In genomic region chr11:63212742-63213141, GRCh38 we compare ENCODE assay signal across 9 cellular contexts. TPM values are rescaled to one million over a fixed set of nuclear protein-coding genes. Genes with fewer than 3 reads are reported as not detected.
DNase-seq lines count a peak whose midpoint lies in the region; ATAC-seq, FAIRE-seq and TF ChIP-seq lines count a peak whose summit lies in the region.
"Had no signal": no experiment of that assay in that cellular context is flagged by ENCODE, and none has a peak within 500 bp of the region (broad histone marks: within the 10 kb centered on the region; RNA-seq: fewer than 3 reads in every experiment).

No MANE protein-coding gene starts in this region.

- in situ Hi-C loops in HepG2 (cut with HindIII; ENCODE audit: extremely low pct_ligation_motif_present, low pct_unique_long_range_greater_than_20kb): loop anchor here (25.0 kb wide), 2 partner anchors 175 to 300 kb away; partner anchors contain the start of gene CHRM1

- no peak overlapping the region for H3K4me3 ChIP-seq in HepG2 (replicated peaks in 1 of 3; ENCODE audit: insufficient read depth in 1 of 3, low read depth in 2 of 3, low read length in 3 of 3)

- no peaks in the 10 kb centered on the region for H4K20me1 ChIP-seq in HepG2 (ENCODE audit: insufficient read depth, low read length)

- no peak overlapping the region for H3K4me2 ChIP-seq in HepG2 (ENCODE audit: low read depth, low read length)

- no TSS peak for BruUV-seq in HepG2 (replicated peaks; lab: Mats Ljungman, UMichigan)

- H3K4me1 ChIP-seq in HepG2 (ENCODE audit: insufficient read depth, low read length): peaks cover 22% of the 10 kb centered on the region

- POLR2A ChIA-PET in HepG2 (lab: Yijun Ruan, JAX): interaction anchor here (1.4 kb wide), 1 partner anchor 14 kb away, joined by 4 read pairs; no protein-coding TSS in a partner anchor

- no peak overlapping the region for H3K27ac ChIP-seq in HepG2 (ENCODE audit: extremely low read length, insufficient read depth, low read length)

- no peak for TF ChIP-seq EP300 in HepG2 (IDR thresholded peaks at IDR 0.05; ENCODE audit: low read depth in 2 of 2, low read length in 2 of 2)
- TF ChIP-seq EP300 in HepG2 (CRISPR knock-in tag; IDR thresholded peaks at IDR 0.05; ENCODE audit: borderline replicate concordance): no peak

- intact Hi-C loops in HepG2 (cut with micrococcal nuclease; ENCODE audit: unreplicated experiment): loop anchor here (5.0 kb wide), 3 partner anchors 60 to 305 kb away; no protein-coding TSS in a partner anchor

- 0 out of 2 replicates have a peak, but pooled peaks have one; percentile 17 for TF ChIP-seq RAD21 in HepG2 (CRISPR knock-in tag; IDR thresholded peaks at IDR 0.05)

- ATAC-seq in HepG2 (no peak), HG02571 (IDR thresholded peaks at IDR 0.05; ENCODE audit: unreplicated experiment) (no peak), GM18867 (IDR thresholded peaks at IDR 0.05; ENCODE audit: unreplicated experiment) (no peak), HG02678 (IDR thresholded peaks at IDR 0.05; ENCODE audit: unreplicated experiment) (no peak)

- H3K9me3 ChIP-seq in HepG2 (ENCODE audit: low read length): no peaks in the 10 kb centered on the region

- TF ChIP-seq POLR2A in HepG2 (IDR thresholded peaks at IDR 0.05; ENCODE audit: insufficient read depth in 1 of 2, low read depth in 2 of 2, low read length in 2 of 2): no peak

- 19% methylated on average over 2 of the region's 2 CpGs for WGBS in HepG2 (ENCODE audit: low lambda C conversion rate)

- no peak overlapping the region for H2AFZ ChIP-seq in HepG2 (ENCODE audit: low read length)

- no peaks in the 10 kb centered on the region for H3K79me2 ChIP-seq in HepG2 (ENCODE audit: insufficient read depth, low read length)

- H3K9ac ChIP-seq in HepG2 (ENCODE audit: insufficient read depth, low read depth, low read length): no peak overlapping the region

- DNase-seq in NCI-H1105 treated with DMSO at 0.1 percent for 48 hours (lab: John Stamatoyannopoulos, UW): peak; percentile 17
- DNase-seq in NCI-H1105 (lab: John Stamatoyannopoulos, UW): no peak
- DNase-seq in HS-5 (ENCODE audit: low read depth): peak; percentile 2
- peak; percentile 1 for DNase-seq in amniotic epithelial cell (ENCODE audit: low read depth)
- peak; percentile 10 for DNase-seq in HepG2 (ENCODE audit: low spot score)

- H3K36me3 ChIP-seq in HepG2 (replicated peaks in 1 of 2; ENCODE audit: control insufficient read depth in 1 of 2, insufficient read depth in 2 of 2, low read length in 2 of 2): no peaks in the 10 kb centered on the region

- peak; percentile 42 for TF ChIP-seq CTCF in HepG2 (CRISPR knock-in tag; IDR thresholded peaks at IDR 0.05)

- CTCF ChIA-PET in HepG2 (lab: Yijun Ruan, JAX; ENCODE audit: low intra/inter-chr PET ratio, low total read pairs): interaction anchor here (0.6 to 1.7 kb wide), 4 partner anchors 62 to 177 kb away, joined by 3 to 10 read pairs (median 4); no protein-coding TSS in a partner anchor

- no peaks in the 10 kb centered on the region for H3K27me3 ChIP-seq in HepG2 (ENCODE audit: control insufficient read depth in 1 of 2, insufficient read depth in 2 of 2, low read length in 2 of 2)

- FAIRE-seq in HepG2 (lab: Jason Lieb, UNC): no peak

TF ChIP-seq in HepG2, 621 proteins besides CTCF, POLR2A, EP300 and RAD21:
- no peak for TF ChIP-seq ZNF407 (CRISPR knock-in tag; IDR thresholded peaks at IDR 0.05; ENCODE audit: not compliant biosample characterization)
- TF ChIP-seq SMC3 (IDR thresholded peaks at IDR 0.05; ENCODE audit: low read length): peak; percentile 43; the same call in 1 of the 2 replicates
- TF ChIP-seq STAG1 (CRISPR knock-in tag; IDR thresholded peaks at IDR 0.05): peak; percentile 36
- TF ChIP-seq ZFP62 (CRISPR knock-in tag; IDR thresholded peaks at IDR 0.05): no peak
TF ChIP-seq in HepG2: peak in this region for 2.

RNA-seq across cellular contexts. Expression of gene SLC22A25, which starts 30.7 kb away (rescaled TPM):
- 0.18 TPM in 2 replicates for total RNA-seq in HepG2 (2016; rRNA removed; fragmentation: Illumina TruSeq; extraction: Trizol)
- total RNA-seq in HepG2 (2016; cell fraction: cytosol; rRNA removed; fragmentation: Illumina TruSeq; extraction: Trizol; ENCODE audit: low read depth): 0.10 and 0.26 TPM in 2 replicates
- total RNA-seq in HepG2 (2016; cell fraction: insoluble cytoplasmic fraction; rRNA removed; fragmentation: Illumina TruSeq; extraction: Trizol): 0.16 and 0.26 TPM in 2 replicates
- 0.10 and 0.12 TPM in 2 replicates for total RNA-seq in HepG2 (2016; cell fraction: membrane; rRNA removed; fragmentation: Illumina TruSeq; extraction: Trizol)
- 0.60 and 0.87 TPM in 2 replicates for total RNA-seq in HepG2 (2016; cell fraction: nucleus; rRNA removed; fragmentation: Illumina TruSeq; extraction: Trizol)
- 0.42 and 0.98 TPM in 2 replicates for polyA plus RNA-seq in HepG2 (2011; rRNA removed)
- 0.19 and 0.50 TPM in 2 replicates for polyA plus RNA-seq in HepG2 (2011; cell fraction: cytosol; rRNA removed)
- polyA plus RNA-seq in HepG2 (2011; cell fraction: nucleus; rRNA removed): 1.5 and 3.8 TPM in 2 replicates
- polyA plus RNA-seq in HepG2 (2012): 1.3 and 1.8 TPM in 2 replicates
- 0.05 TPM in 1 of 2 replicates, not detected in the other for polyA plus RNA-seq in HepG2 (2016; cell fraction: cytosol; fragmentation: Illumina TruSeq; extraction: Trizol; ENCODE audit: low read depth)
- polyA plus RNA-seq in HepG2 (2016; cell fraction: insoluble cytoplasmic fraction; fragmentation: Illumina TruSeq; extraction: Trizol; ENCODE audit: low read depth): 0.07 and 0.12 TPM in 2 replicates
- 0.06 TPM in 2 replicates for polyA plus RNA-seq in HepG2 (2016; cell fraction: membrane; fragmentation: Illumina TruSeq; extraction: Trizol; ENCODE audit: low read depth)
- 0.56 and 0.71 TPM in 2 replicates for polyA plus RNA-seq in HepG2 (2016; cell fraction: nucleus; fragmentation: Illumina TruSeq; extraction: Trizol; ENCODE audit: insufficient read depth, low read depth)
- polyA minus RNA-seq in HepG2 (2011; rRNA and poly(A)+ RNA removed; ENCODE audit: low replicate concordance): 0.32 TPM in 1 of 2 replicates, not detected in the other
- 0.20 TPM in 1 of 2 replicates, not detected in the other for polyA minus RNA-seq in HepG2 (2011; cell fraction: cytosol; rRNA and poly(A)+ RNA removed)
- polyA minus RNA-seq in HepG2 (2011; cell fraction: nucleus; rRNA and poly(A)+ RNA removed): 1.2 and 2.7 TPM in 2 replicates
- total RNA-seq: CD8-positive, alpha-beta memory T cell had no signal
- polyA plus RNA-seq: CD8-positive, alpha-beta memory T cell had no signal
